Comparison of ENCODE assay signal across 24 cellular contexts in genomic region chr5:33275921-33276705, GRCh38.
DNase-seq lines count a peak whose midpoint lies in the region; ATAC-seq and TF ChIP-seq lines count a peak whose summit lies in the region.
"Had no signal": no experiment of that assay in that cellular context is flagged by ENCODE, and none has a peak within 500 bp of the region (broad histone marks: within the 10 kb centered on the region; RNA-seq: fewer than 3 reads in every experiment).

No MANE protein-coding gene starts in this region.

- H3K4me3 ChIP-seq in OCI-LY7 (ENCODE audit: low read depth, low read length, poor library complexity, severe bottlenecking) (no peak overlapping the region), ovary (no peak overlapping the region)
- H3K4me3 ChIP-seq: BLaER1, lung, upper lobe of left lung had no signal

- DNase-seq in GM03348 (ENCODE audit: low spot score) (peak; percentile 41), OCI-LY7 (ENCODE audit: low spot score) (no peak), dermis blood vessel endothelial cell (peak; percentile 65), osteocyte (ENCODE audit: extremely low spot score, unreplicated experiment) (no peak), ovary (no peak), Calu3 (no peak)
- DNase-seq in effector CD4-positive, alpha-beta T cell: no peak
- DNase-seq: activated CD4-positive, alpha-beta T cell treated with anti-CD3 and anti-CD28 coated beads, Interleukin-2, amount 50 U/mL, for 4 hours; anterior cingulate cortex; GF-D8; kidney; naive thymus-derived CD8-positive, alpha-beta T cell; NCI-H1105 treated with DMSO at 0.1 percent for 48 hours; NCI-H524 treated with DMSO at 0.1 percent for 48 hours; small intestine; stimulated activated CD4-positive, alpha-beta T cell treated with anti-CD3 and anti-CD28 coated beads, Interleukin-4, amount 100 ng/mL, for 1 hour; stimulated activated naive CD8-positive, alpha-beta T cell treated with anti-CD3 and anti-CD28 coated beads, Interleukin-15, amount 100 ng/mL, for 72 hours; upper lobe of left lung had no signal

- TF ChIP-seq POLR2A in ovary (IDR thresholded peaks at IDR 0.05): no peak

- BruUV-seq in OCI-LY7 (replicated peaks; lab: Mats Ljungman, UMichigan) (no TSS peak), Calu3 (replicated peaks; lab: Mats Ljungman, UMichigan) (no TSS peak)

- no peak overlapping the region for H3K4me3 Mint-ChIP-seq in osteocyte (ENCODE audit: unreplicated experiment)
- no peak overlapping the region for H3K4me3 Mint-ChIP-seq in Calu3 (ENCODE audit: low read depth, unreplicated experiment)
- H3K4me3 Mint-ChIP-seq: naive thymus-derived CD8-positive, alpha-beta T cell; stimulated activated naive CD8-positive, alpha-beta T cell treated with anti-CD3 and anti-CD28 coated beads, Interleukin-15, amount 100 ng/mL, for 72 hours had no signal

- no peak overlapping the region for H3K27ac ChIP-seq in OCI-LY7 (ENCODE audit: low read depth, low read length, poor library complexity, severe bottlenecking)
- H3K27ac ChIP-seq in ovary: no peak overlapping the region
- H3K27ac ChIP-seq: BLaER1, upper lobe of left lung, VCaP had no signal

- H3K27me3 ChIP-seq in ovary: no peaks in the 10 kb centered on the region
- H3K27me3 ChIP-seq: BLaER1, upper lobe of left lung had no signal

- TF ChIP-seq EP300 in ovary (IDR thresholded peaks at IDR 0.05): no peak

- H3K4me1 ChIP-seq in OCI-LY7 (ENCODE audit: insufficient read depth, low read length, poor library complexity, severe bottlenecking): peaks cover 6% of the 10 kb centered on the region
- H3K4me1 ChIP-seq in ovary (ENCODE audit: insufficient read depth): peaks cover 6% of the 10 kb centered on the region
- H3K4me1 ChIP-seq: BLaER1 had no signal

- H3K27ac Mint-ChIP-seq in osteocyte (ENCODE audit: unreplicated experiment) (peak overlapping the region; percentile 73), Calu3 (ENCODE audit: unreplicated experiment) (no peak overlapping the region)
- H3K27ac Mint-ChIP-seq: naive thymus-derived CD8-positive, alpha-beta T cell; progenitor cell of endocrine pancreas; stimulated activated naive CD8-positive, alpha-beta T cell treated with anti-CD3 and anti-CD28 coated beads, Interleukin-15, amount 100 ng/mL, for 72 hours had no signal

- intact Hi-C loops in OCI-LY7 (cut with micrococcal nuclease; ENCODE audit: unreplicated experiment) (no loop called here), ovary (cut with DNase I) (no loop called here), Calu3 (cut with micrococcal nuclease; ENCODE audit: unreplicated experiment) (no loop called here)

- H3K9me3 Mint-ChIP-seq in osteocyte (ENCODE audit: unreplicated experiment) (no peaks in the 10 kb centered on the region), Calu3 (ENCODE audit: low read depth, unreplicated experiment) (no peaks in the 10 kb centered on the region)
- H3K9me3 Mint-ChIP-seq: stimulated activated naive CD8-positive, alpha-beta T cell treated with anti-CD3 and anti-CD28 coated beads, Interleukin-15, amount 100 ng/mL, for 72 hours had no signal

- no peaks in the 10 kb centered on the region for H3K27me3 Mint-ChIP-seq in osteocyte (ENCODE audit: unreplicated experiment)
- no peaks in the 10 kb centered on the region for H3K27me3 Mint-ChIP-seq in Calu3 (ENCODE audit: unreplicated experiment)
- H3K27me3 Mint-ChIP-seq: progenitor cell of endocrine pancreas; stimulated activated naive CD8-positive, alpha-beta T cell treated with anti-CD3 and anti-CD28 coated beads, Interleukin-15, amount 100 ng/mL, for 72 hours had no signal

- no peaks in the 10 kb centered on the region for H3K9me2 ChIP-seq in OCI-LY7 (ENCODE audit: insufficient read depth, low read length)

- H3K4me2 ChIP-seq in OCI-LY7 (ENCODE audit: low read length): no peak overlapping the region; the same call in 1 of the 2 replicates
- H3K4me2 ChIP-seq: BLaER1 had no signal

- no peaks in the 10 kb centered on the region for H4K20me1 ChIP-seq in OCI-LY7 (ENCODE audit: insufficient read depth, low read length)
- H4K20me1 ChIP-seq: BLaER1 had no signal

- H3K36me3 Mint-ChIP-seq in osteocyte (ENCODE audit: unreplicated experiment) (no peaks in the 10 kb centered on the region), Calu3 (ENCODE audit: insufficient read depth, unreplicated experiment) (no peaks in the 10 kb centered on the region)
- H3K36me3 Mint-ChIP-seq: naive thymus-derived CD8-positive, alpha-beta T cell had no signal

- H3K9me3 ChIP-seq in OCI-LY7 (ENCODE audit: low read length) (no peaks in the 10 kb centered on the region), ovary (no peaks in the 10 kb centered on the region)
- H3K9me3 ChIP-seq: BLaER1, upper lobe of left lung had no signal

- ATAC-seq in GM19328 (IDR thresholded peaks at IDR 0.05; ENCODE audit: unreplicated experiment): no peak
- ATAC-seq: naive thymus-derived CD8-positive, alpha-beta T cell; Right ventricle myocardium inferior; stimulated activated naive CD8-positive, alpha-beta T cell treated with anti-CD3 and anti-CD28 coated beads, Interleukin-15, amount 100 ng/mL, for 72 hours had no signal

- WGBS in ovary, 3 donors: 34 to 42% (median 37%) methylated on average over 5 of the region's 5 CpGs

- TF ChIP-seq CTCF in OCI-LY7 (conservative IDR thresholded peaks at IDR 0.05; ENCODE audit: low read length) (no peak), osteocyte (IDR thresholded peaks at IDR 0.05) (no peak), ovary (IDR thresholded peaks at IDR 0.05) (no peak), Calu3 (IDR thresholded peaks at IDR 0.05; ENCODE audit: unreplicated experiment) (no peak)

- H3K4me1 Mint-ChIP-seq in osteocyte (ENCODE audit: unreplicated experiment) (peaks cover 39% of the 10 kb centered on the region), Calu3 (ENCODE audit: low read depth, unreplicated experiment) (no peaks in the 10 kb centered on the region)
- H3K4me1 Mint-ChIP-seq: naive thymus-derived CD8-positive, alpha-beta T cell; stimulated activated naive CD8-positive, alpha-beta T cell treated with anti-CD3 and anti-CD28 coated beads, Interleukin-15, amount 100 ng/mL, for 72 hours had no signal

- CTCF ChIA-PET in OCI-LY7 (lab: Charles Lee; ENCODE audit: unreplicated experiment) (no interaction called here), Calu3 (lab: Charles Lee) (no interaction called here)

- H3K79me2 ChIP-seq in OCI-LY7 (ENCODE audit: insufficient read depth, low read depth, low read length): no peaks in the 10 kb centered on the region

- H2AFZ ChIP-seq in OCI-LY7 (ENCODE audit: low read length): peak overlapping the region; percentile 91

- POLR2A ChIA-PET in OCI-LY7 (lab: Charles Lee): interaction anchor here (0.5 kb wide), 1 partner anchor 74 kb away, joined by 3 read pairs; no protein-coding TSS in a partner anchor

- H3K36me3 ChIP-seq in OCI-LY7 (ENCODE audit: insufficient read depth, low read length): no peaks in the 10 kb centered on the region
- H3K36me3 ChIP-seq in ovary: no peaks in the 10 kb centered on the region
- H3K36me3 ChIP-seq: BLaER1, upper lobe of left lung had no signal

Comparison
In these comparisons a context has a peak if more than half of its experiments do, and no peak if none do; other contexts are left out.
1. DNase-seq: peak in GM03348 (single experiment) and dermis blood vessel endothelial cell (single experiment); none in OCI-LY7 (single experiment), osteocyte (single experiment), effector CD4-positive, alpha-beta T cell (single experiment), ovary (0 of 5) and Calu3 (single experiment).